17 cellular contexts compared by ENCODE assay signal in the genomic region with DNA sequence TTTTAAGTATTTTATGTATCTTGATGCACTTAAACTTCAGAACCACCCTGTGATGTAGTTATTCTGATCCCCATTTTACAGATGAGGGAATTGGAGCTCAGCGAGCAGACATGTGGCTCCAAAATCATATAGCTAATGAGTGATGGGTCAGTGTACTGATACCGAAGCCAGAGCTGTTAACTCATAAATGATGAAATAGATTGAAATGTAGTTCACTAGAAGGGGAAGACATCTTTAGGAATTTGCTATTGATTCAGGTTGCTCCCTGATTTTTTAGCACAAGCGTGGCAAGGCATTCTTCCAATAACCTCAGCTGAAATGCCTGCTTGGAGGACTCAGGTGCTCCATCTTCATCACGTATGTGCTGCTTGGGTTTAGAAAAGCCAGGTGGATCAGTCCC.
DNase-seq lines count a peak whose midpoint lies in the region; ATAC-seq, FAIRE-seq and TF ChIP-seq lines count a peak whose summit lies in the region.
"Had no signal": no experiment of that assay in that cellular context is flagged by ENCODE, and none has a peak within 500 bp of the region (broad histone marks: within the 10 kb centered on the region; RNA-seq: fewer than 3 reads in every experiment).

No MANE protein-coding gene starts in this region.

- intact Hi-C loops in K562 (cut with micrococcal nuclease) = no loop called here
- intact Hi-C loops in lower lobe of right lung (cut with DNase I) = no loop called here

- no peaks in the 10 kb centered on the region for H4K20me1 ChIP-seq in DND-41 (ENCODE audit: insufficient read depth, low read length)
- H4K20me1 ChIP-seq in Loucy (ENCODE audit: insufficient read depth, low read length, poor library complexity, severe bottlenecking) = no peaks in the 10 kb centered on the region
- no peaks in the 10 kb centered on the region for H4K20me1 ChIP-seq in K562 (replicated peaks; ENCODE audit: control insufficient read depth, insufficient read depth, low read length)

- H3K79me2 ChIP-seq in DND-41 (ENCODE audit: insufficient read depth, low read length) (no peaks in the 10 kb centered on the region), Loucy (ENCODE audit: insufficient read depth, low read length) (no peaks in the 10 kb centered on the region), K562 (ENCODE audit: control insufficient read depth, insufficient read depth, low read length) (no peaks in the 10 kb centered on the region)

- FAIRE-seq in K562 (lab: Jason Lieb, UNC) = no peak
- FAIRE-seq: D721Med, kidney, pancreas had no signal

- in situ Hi-C loops in K562 (cut with MboI) = loop anchor here (25.0 kb wide), 1 partner anchor 230 kb away; a partner anchor contains a TSS

- H3K4me3 ChIP-seq in DND-41 (ENCODE audit: low read depth in 1 of 2, low read length in 2 of 2) = no peak overlapping the region
- no peak overlapping the region for H3K4me3 ChIP-seq in Loucy (ENCODE audit: low read length, poor library complexity, severe bottlenecking)
- H3K4me3 ChIP-seq in K562 = no peak overlapping the region
- peak overlapping the region; percentile 19 to 33 for H3K4me3 ChIP-seq in neutrophil (ENCODE audit: low read depth in 1 of 2, low read length in 1 of 2)
- H3K4me3 ChIP-seq in lower lobe of right lung = no peak overlapping the region
- H3K4me3 ChIP-seq: adrenal gland, body of pancreas, pancreas, skin epidermis had no signal

- H2AFZ ChIP-seq in DND-41 (ENCODE audit: low read depth, low read length) (peak overlapping the region; percentile 29), Loucy (ENCODE audit: low read length) (no peak overlapping the region), K562 (ENCODE audit: low read depth, low read length) (no peak overlapping the region)

- 15% methylated on average over 4 of the region's 4 CpGs for WGBS in K562 (ENCODE audit: insufficient coverage, low coverage, missing lambda C conversion rate)

- TF ChIP-seq POLR2A in K562 (conservative IDR thresholded peaks at IDR 0.05) = no peak

- no peak for DNase-seq in DND-41
- DNase-seq in K562 (ENCODE audit: extremely low read depth in 1 of 4, low spot score in 3 of 4) = no peak
- DNase-seq in lower lobe of right lung = no peak
- DNase-seq: kidney, NCI-H2029 treated with DMSO at 0.1 percent for 48 hours, NCI-H2227 treated with DMSO at 0.1 percent for 48 hours had no signal

- no peaks in the 10 kb centered on the region for H3K36me3 ChIP-seq in DND-41 (ENCODE audit: insufficient read depth, low read length)
- H3K36me3 ChIP-seq in Loucy (ENCODE audit: insufficient read depth, low read length) = no peaks in the 10 kb centered on the region
- H3K36me3 ChIP-seq in K562 (ENCODE audit: control insufficient read depth, insufficient read depth, low read length) = no peaks in the 10 kb centered on the region
- H3K36me3 ChIP-seq in neutrophil = peaks cover 20% of the 10 kb centered on the region
- H3K36me3 ChIP-seq in lower lobe of right lung = no peaks in the 10 kb centered on the region
- H3K36me3 ChIP-seq: adrenal gland, pancreas had no signal

- TF ChIP-seq CTCF in DND-41 (IDR thresholded peaks at IDR 0.05; ENCODE audit: borderline replicate concordance, extremely low read depth, low read length, poor library complexity, severe bottlenecking) = no peak
- TF ChIP-seq CTCF in Loucy (conservative IDR thresholded peaks at IDR 0.05; ENCODE audit: low read length) = no peak
- TF ChIP-seq CTCF in K562 (IDR thresholded peaks at IDR 0.05 in 2 of 3, conservative IDR thresholded peaks at IDR 0.05 in 1 of 3; ENCODE audit: insufficient read depth in 2 of 3, low read depth in 1 of 3, low read length in 3 of 3) = no peak
- TF ChIP-seq CTCF in neutrophil (IDR thresholded peaks at IDR 0.05) = no peak
- TF ChIP-seq CTCF in lower lobe of right lung (IDR thresholded peaks at IDR 0.05) = no peak

- no peaks in the 10 kb centered on the region for H3K9me1 ChIP-seq in K562 (ENCODE audit: control insufficient read depth, insufficient read depth, low read length)

- no peak for ATAC-seq in DND-41 (ENCODE audit: insufficient read depth, low read depth)
- no peak for ATAC-seq in K562
- no peak for ATAC-seq in GM19324 (IDR thresholded peaks at IDR 0.05; ENCODE audit: low FRiP score, unreplicated experiment)
- ATAC-seq in GM19351 (IDR thresholded peaks at IDR 0.05; ENCODE audit: unreplicated experiment) = no peak
- ATAC-seq in lower lobe of right lung = no peak
- ATAC-seq: body of pancreas, pancreas had no signal

- H3K27ac ChIP-seq in DND-41 (ENCODE audit: low read length) (peak overlapping the region; percentile 78), K562 (ENCODE audit: extremely low read depth, low read depth, low read length) (no peak overlapping the region), neutrophil (peak overlapping the region; percentile 96), lower lobe of right lung (no peak overlapping the region)
- H3K27ac ChIP-seq: adrenal gland, body of pancreas, C4-2B, pancreas, RWPE1 had no signal

- H3K4me1 ChIP-seq in DND-41 (ENCODE audit: insufficient read depth, low read length) (peaks cover 73% of the 10 kb centered on the region), Loucy (ENCODE audit: insufficient read depth, low read length, poor library complexity, severe bottlenecking) (peaks cover 30% of the 10 kb centered on the region), K562 (replicated peaks in 1 of 2; ENCODE audit: control insufficient read depth in 2 of 2, insufficient read depth in 2 of 2, low read length in 2 of 2) (peaks cover 0 to 7% of the 10 kb centered on the region in 2 experiments; a peak in 2 of 5 replicates), neutrophil (ENCODE audit: control insufficient read depth in 1 of 2, insufficient read depth in 1 of 2, low read depth in 1 of 2, low read length in 1 of 2) (peaks cover 95 to 99% of the 10 kb centered on the region in 2 experiments), lower lobe of right lung (peaks cover 18% of the 10 kb centered on the region)
- H3K4me1 ChIP-seq: adrenal gland had no signal

- H3K9ac ChIP-seq in DND-41 (ENCODE audit: low read depth, low read length) (peak overlapping the region; percentile 27), Loucy (ENCODE audit: low read depth, low read length, poor library complexity, severe bottlenecking) (peak overlapping the region; percentile 44), K562 (ENCODE audit: insufficient read depth in 1 of 2, low read depth in 2 of 2, low read length in 2 of 2) (no peak overlapping the region)

- no peaks in the 10 kb centered on the region for H3K9me2 ChIP-seq in Loucy (replicated peaks; ENCODE audit: low read depth, low read length)

- BruUV-seq in K562 (replicated peaks; lab: Mats Ljungman, UMichigan) = no TSS peak

- H3K27me3 ChIP-seq in DND-41 (ENCODE audit: insufficient read depth, low read length, poor library complexity) (no peaks in the 10 kb centered on the region), Loucy (ENCODE audit: insufficient read depth, low read length, poor library complexity, severe bottlenecking) (no peaks in the 10 kb centered on the region), K562 (ENCODE audit: control insufficient read depth in 2 of 2, insufficient read depth in 2 of 2, low read length in 2 of 2) (no peaks in the 10 kb centered on the region), neutrophil (no peaks in the 10 kb centered on the region), lower lobe of right lung (ENCODE audit: low read depth) (no peaks in the 10 kb centered on the region)
- H3K27me3 ChIP-seq: adrenal gland, body of pancreas, pancreas had no signal

- H3K4me2 ChIP-seq in DND-41 (ENCODE audit: insufficient read depth, low read length) (peak overlapping the region; percentile 44; the same call in 1 of the 2 replicates), Loucy (ENCODE audit: low read depth, low read length, poor library complexity, severe bottlenecking) (peak overlapping the region; percentile 51), K562 (ENCODE audit: insufficient read depth, low read length) (no peak overlapping the region)

- CTCF ChIA-PET in K562 (lab: Yijun Ruan, JAX; ENCODE audit: low intra/inter-chr PET ratio) = no interaction called here

- H3F3A ChIP-seq in Loucy (ENCODE audit: low read depth) = no peaks in the 10 kb centered on the region

- no peak for TF ChIP-seq RAD21 in K562 (CRISPR knock-in tag; conservative IDR thresholded peaks at IDR 0.05 in 1 of 2, IDR thresholded peaks at IDR 0.05 in 1 of 2)

- POLR2A ChIA-PET in K562 (lab: Yijun Ruan, JAX) = no interaction called here

- no peak; the same call in 1 of the 2 replicates for TF ChIP-seq EP300 in K562 (IDR thresholded peaks at IDR 0.05; ENCODE audit: low read length)

- H3K9me3 ChIP-seq in DND-41 (ENCODE audit: insufficient read depth, low read length, severe bottlenecking) (no peaks in the 10 kb centered on the region), Loucy (ENCODE audit: insufficient read depth, low read depth, low read length) (no peaks in the 10 kb centered on the region), K562 (replicated peaks; ENCODE audit: control insufficient read depth, insufficient read depth, low read depth, low read length) (no peaks in the 10 kb centered on the region), neutrophil (no peaks in the 10 kb centered on the region), lower lobe of right lung (no peaks in the 10 kb centered on the region)
- H3K9me3 ChIP-seq: adrenal gland, body of pancreas, pancreas had no signal

TF ChIP-seq in K562, 482 proteins besides CTCF, POLR2A, EP300 and RAD21:
- peak; percentile 40 for TF ChIP-seq MEIS2 (IDR thresholded peaks at IDR 0.05; ENCODE audit: partially characterized antibody)
- TF ChIP-seq ZNF175 (CRISPR knock-in tag; IDR thresholded peaks at IDR 0.05; ENCODE audit: low read depth) = 0 out of 2 replicates have a peak, but pooled peaks have one; percentile 23
- TF ChIP-seq, protein P1, sequence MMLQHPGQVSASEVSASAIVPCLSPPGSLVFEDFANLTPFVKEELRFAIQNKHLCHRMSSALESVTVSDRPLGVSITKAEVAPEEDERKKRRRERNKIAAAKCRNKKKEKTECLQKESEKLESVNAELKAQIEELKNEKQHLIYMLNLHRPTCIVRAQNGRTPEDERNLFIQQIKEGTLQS (IDR thresholded peaks at IDR 0.05) = peak; percentile 30; the same call in 1 of the 2 replicates
- TF ChIP-seq, protein P1 (CRISPR knock-in tag; conservative IDR thresholded peaks at IDR 0.05) = no peak
- no peak for TF ChIP-seq ATF7 (IDR thresholded peaks at IDR 0.05)
- TF ChIP-seq CEBPG (CRISPR knock-in tag; IDR thresholded peaks at IDR 0.05) = no peak
- TF ChIP-seq CEBPG (tag; conservative IDR thresholded peaks at IDR 0.05 in 1 of 2, IDR thresholded peaks at IDR 0.05 in 1 of 2) = peak in 1 of 2 experiments; percentile 91; a peak in 2 of 4 replicates
- no peak for TF ChIP-seq ZNF347 (CRISPR knock-in tag; IDR thresholded peaks at IDR 0.05; ENCODE audit: low read depth)

Comparison
In these comparisons a context has a peak if more than half of its experiments do, and no peak if none do; other contexts are left out.
1. H3K27ac ChIP-seq: peak in DND-41 (single experiment) and neutrophil (single experiment); none in K562 (single experiment) and lower lobe of right lung (single experiment).
2. H3K4me3 ChIP-seq: peak in neutrophil (2 of 2); none in DND-41 (0 of 2), Loucy (single experiment), K562 (single experiment) and lower lobe of right lung (single experiment).
3. H3K9ac ChIP-seq: peak in DND-41 (single experiment) and Loucy (single experiment); none in K562 (0 of 2).